In the genomic region with DNA sequence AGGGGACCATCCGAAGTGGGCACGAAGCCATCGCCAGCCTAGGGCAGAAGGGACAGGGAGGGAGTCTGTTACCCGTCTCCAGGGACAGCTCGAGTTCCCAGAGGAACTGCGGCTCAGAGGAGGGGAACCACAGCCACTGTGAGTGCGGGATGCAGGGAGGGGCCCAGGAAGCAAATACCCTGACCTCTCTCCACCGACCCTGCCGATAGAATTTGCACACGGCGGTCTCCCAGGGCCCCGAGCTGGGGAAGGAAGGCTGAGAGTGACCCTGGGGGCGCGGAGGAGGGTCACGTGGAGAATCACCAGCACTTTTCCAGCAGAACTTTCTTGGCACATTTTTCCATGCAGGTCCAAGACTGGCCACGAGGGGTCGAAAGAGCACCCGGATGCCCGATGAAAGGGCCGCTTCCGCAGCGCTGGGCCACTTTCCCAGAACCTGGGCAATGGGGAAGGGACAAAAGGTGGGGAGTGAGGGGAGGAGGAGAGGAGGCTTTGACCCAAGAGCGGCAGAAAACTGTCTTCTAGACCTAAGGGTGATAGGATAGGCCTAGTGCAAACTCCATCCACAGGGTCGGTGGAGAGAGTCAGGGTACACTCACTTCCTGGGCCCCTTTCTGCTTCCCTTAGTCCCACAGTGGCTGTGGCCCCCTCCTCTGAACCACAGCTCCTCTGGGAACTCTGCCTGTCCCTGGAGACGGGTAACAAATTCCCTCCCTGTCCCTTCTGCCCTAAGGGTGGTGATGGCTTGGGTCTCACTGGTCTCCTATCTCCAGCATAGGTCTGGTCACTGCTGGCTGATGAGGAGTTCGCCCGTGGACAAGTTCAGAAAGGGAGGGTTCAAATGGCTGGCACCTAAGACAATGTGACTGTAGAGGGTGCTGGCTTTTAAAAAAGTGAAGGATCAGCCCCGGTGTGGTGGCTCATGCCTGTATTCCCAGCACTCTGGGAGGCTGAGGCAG, we compare ENCODE assay signal across 8 cellular contexts. TPM values are rescaled to one million over a fixed set of nuclear protein-coding genes. Genes with fewer than 3 reads are reported as not detected.
A peak's percentile ranks its signal among the peaks of the same experiment; 100 is the strongest.
DNase-seq lines count a peak whose midpoint lies in the region; ATAC-seq, FAIRE-seq and TF ChIP-seq lines count a peak whose summit lies in the region.

No MANE protein-coding gene starts in this region.

- intact Hi-C loops in stomach (cut with DNase I; ENCODE audit: low total_unique reads) = loop anchor here (5.0 kb wide), 1 partner anchor 35 kb away; no protein-coding TSS in a partner anchor

- peak overlapping the region in 4 of 5 donors; percentile 22 to 57 (median 45) for H3K27ac ChIP-seq in stomach

- no peak for TF ChIP-seq POLR2A in GM12891 (IDR thresholded peaks at IDR 0.05; ENCODE audit: low read depth, low read length)
- TF ChIP-seq POLR2A in stomach (IDR thresholded peaks at IDR 0.05) = no peak

- FAIRE-seq in GM12891 (lab: Jason Lieb, UNC) = no peak

- H3K27me3 ChIP-seq in stomach = peaks cover 0 to 19% (median 9%) of the 10 kb centered on the region in 3 donors

- ATAC-seq in HG03135 (IDR thresholded peaks at IDR 0.05; ENCODE audit: unreplicated experiment) = no peak

- 11 to 16% (median 14%) methylated on average over 27 to 28 of the region's 28 CpGs for WGBS in stomach, 5 donors

- no peak for TF ChIP-seq EP300 in stomach (IDR thresholded peaks at IDR 0.05)

- H3K4me1 ChIP-seq in stomach = peaks cover 0 to 14% (median 5%) of the 10 kb centered on the region in 4 donors

- H3K36me3 ChIP-seq in stomach = peaks cover 24 to 39% (median 38%) of the 10 kb centered on the region in 4 donors

- H3K4me3 ChIP-seq in epithelial cell of proximal tubule (ENCODE audit: low read depth, low read length) (peak overlapping the region; percentile 40), stomach (peak overlapping the region in 3 of 4 donors; percentile 14 to 27 (median 21))

- peak; percentile 84 for TF ChIP-seq CTCF in epithelial cell of proximal tubule (conservative IDR thresholded peaks at IDR 0.05; ENCODE audit: low read depth, low read length)
- TF ChIP-seq CTCF in stomach (IDR thresholded peaks at IDR 0.05) = peak in 6 of 7 experiments; percentile 58 to 96 (median 81)

- DNase-seq in 8988T (peak; percentile 49), GM12891 (ENCODE audit: insufficient read length, low spot score) (no peak), NCI-H345 treated with DMSO at 0.1 percent for 48 hours (lab: John Stamatoyannopoulos, UW; ENCODE audit: unreplicated experiment) (peak; percentile 5), activated T-cell treated with anti-CD3 and anti-CD28 coated beads for 4 hours (peak; percentile 26), epithelial cell of proximal tubule (ENCODE audit: low read depth) (no peak), midbrain (lab: John Stamatoyannopoulos, UW) (peak; percentile 80), stomach (peak; percentile 80)

- no peaks in the 10 kb centered on the region for H3K9me3 ChIP-seq in stomach

TF ChIP-seq in GM12891, 5 proteins besides CTCF, POLR2A, EP300 and RAD21:
- TF ChIP-seq SPI1 (IDR thresholded peaks at IDR 0.05; ENCODE audit: low read depth, low read length) (0 out of 2 replicates have a peak, but pooled peaks have one; percentile 15), POU2F2 (IDR thresholded peaks at IDR 0.05; ENCODE audit: low read depth, low read length) (no peak), POLR2AphosphoS5 (IDR thresholded peaks at IDR 0.05; ENCODE audit: low read depth, low read length) (0 out of 2 replicates have a peak, but pooled peaks have one; percentile 47)

RNA-seq across cellular contexts. Expression of a gene that starts 5.3 kb away (rescaled TPM):
- not detected for polyA plus RNA-seq in GM12891 (2012; ENCODE audit: low read depth, missing spikeins)
- total RNA-seq in epithelial cell of proximal tubule (not detected in 2 replicates), stomach (1 to 10 TPM; 1.3 to 5.8 (median 2.0) TPM)
- 1 to 10 TPM in 2 of 3 donors, under 1 TPM in 1; 0.60 to 3.2 (median 2.9) TPM for polyA plus RNA-seq in stomach

RNA-seq across cellular contexts. Expression of a gene that starts 22.7 kb away (rescaled TPM):
- polyA plus RNA-seq in GM12891 (2012; ENCODE audit: low read depth, missing spikeins) = 5.3 TPM
- 10.1 and 12.6 TPM in 2 replicates for total RNA-seq in epithelial cell of proximal tubule
- total RNA-seq in stomach = 10 to 100 TPM in 1 of 5 donors, 1 to 10 TPM in 3, under 1 TPM in 1; under 0.01 to 27.5 (median 3.7) TPM
- polyA plus RNA-seq in stomach = 1 to 10 TPM; 2.9 to 5.5 (median 4.9) TPM

RNA-seq across cellular contexts. Expression of a gene that starts 31.8 kb away (rescaled TPM):
- 49.5 TPM for polyA plus RNA-seq in GM12891 (2012; ENCODE audit: low read depth, missing spikeins)
- total RNA-seq in epithelial cell of proximal tubule (17.7 and 33.6 TPM in 2 replicates), stomach (100 to 1,000 TPM in 2 of 5 donors, 10 to 100 TPM in 3; 17.8 to 387 (median 33.8) TPM)
- 10 to 100 TPM; 28.6 to 53.0 (median 31.8) TPM for polyA plus RNA-seq in stomach

Comparison
In these comparisons a context has a peak if more than half of its experiments do, and no peak if none do; other contexts are left out.
1. DNase-seq: peak in 8988T (single experiment), NCI-H345 treated with DMSO at 0.1 percent for 48 hours (single experiment), activated T-cell treated with anti-CD3 and anti-CD28 coated beads for 4 hours (single experiment), midbrain (single experiment) and stomach (single experiment); none in GM12891 (single experiment) and epithelial cell of proximal tubule (single experiment).